Comparison of ENCODE assay signal across 19 cellular contexts in the genomic region with DNA sequence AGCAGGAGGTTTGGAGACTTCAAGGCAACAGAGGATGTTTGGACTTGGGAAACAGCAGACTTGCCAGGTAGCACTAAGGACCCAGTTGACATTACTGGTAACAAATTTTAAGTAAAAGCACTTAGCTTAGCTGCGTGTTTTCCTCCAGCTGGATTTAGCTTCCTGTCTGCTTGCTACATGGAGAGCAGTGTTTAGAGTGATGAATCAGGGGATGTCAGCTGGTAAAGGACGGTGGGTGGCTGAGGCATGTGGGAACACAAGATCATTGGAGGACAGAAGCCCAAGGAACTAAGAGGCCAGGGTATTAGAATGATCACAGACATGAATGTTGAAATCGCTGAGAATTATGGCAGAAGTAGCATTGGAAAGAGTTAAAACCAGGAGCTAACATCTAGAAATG. TPM values are rescaled to one million over a fixed set of nuclear protein-coding genes. Genes with fewer than 3 reads are reported as not detected.
DNase-seq lines count a peak whose midpoint lies in the region; ATAC-seq and TF ChIP-seq lines count a peak whose summit lies in the region.
"Had no signal": no experiment of that assay in that cellular context is flagged by ENCODE, and none has a peak within 500 bp of the region (broad histone marks: within the 10 kb centered on the region; RNA-seq: fewer than 3 reads in every experiment).

No MANE protein-coding gene starts in this region.

- H3K4me1 Mint-ChIP-seq in chondrocyte (ENCODE audit: low read depth) = peaks cover 95% of the 10 kb centered on the region
- H3K4me1 Mint-ChIP-seq: naive thymus-derived CD8-positive, alpha-beta T cell; stimulated activated naive B cell treated with anti-CD40 and anti-IgM and Interleukin-4, amounts not matched to agents 10 μg/mL and 1 μg/mL and 100 μg/mL, for 72 hours had no signal

- H4K20me1 ChIP-seq in hepatocyte (ENCODE audit: insufficient read depth, poor library complexity, severe bottlenecking) = no peaks in the 10 kb centered on the region

- H3K4me1 ChIP-seq in hepatocyte (ENCODE audit: insufficient read depth) = peaks cover 4% of the 10 kb centered on the region
- H3K4me1 ChIP-seq in rectal smooth muscle tissue (ENCODE audit: control insufficient read depth, insufficient read depth, low read length) = peaks cover 53% of the 10 kb centered on the region
- H3K4me1 ChIP-seq: foreskin keratinocyte had no signal

- H3K27ac ChIP-seq in hepatocyte (peak overlapping the region; percentile 23), rectal smooth muscle tissue (ENCODE audit: low read depth, low read length) (peak overlapping the region; percentile 48)
- H3K27ac ChIP-seq: foreskin keratinocyte, SJCRH30 had no signal

- H3K36me3 ChIP-seq in hepatocyte (replicated peaks; ENCODE audit: insufficient read depth, low read depth) = no peaks in the 10 kb centered on the region
- H3K36me3 ChIP-seq in rectal smooth muscle tissue (ENCODE audit: control insufficient read depth, insufficient read depth, low read length) = no peaks in the 10 kb centered on the region
- H3K36me3 ChIP-seq: SJCRH30 had no signal

- WGBS in hepatocyte (ENCODE audit: low lambda C conversion rate, missing lambda C conversion rate) = 77% methylated on average over 3 of the region's 3 CpGs

- no peak overlapping the region for H2AFZ ChIP-seq in hepatocyte

- no peak overlapping the region for H3K4me3 ChIP-seq in hepatocyte
- no peak overlapping the region for H3K4me3 ChIP-seq in rectal smooth muscle tissue (ENCODE audit: low read length)
- H3K4me3 ChIP-seq: dorsolateral prefrontal cortex, K562, SJCRH30 had no signal

- H3K79me2 ChIP-seq in hepatocyte = peaks cover 53% of the 10 kb centered on the region

- H3K9me3 Mint-ChIP-seq in chondrocyte (ENCODE audit: low read depth) = no peaks in the 10 kb centered on the region
- H3K9me3 Mint-ChIP-seq: activated T-cell treated with anti-CD3 and anti-CD28 coated beads, Interleukin-2, amount 50 U/mL, for 4 hours; stimulated activated naive B cell treated with anti-CD40 and anti-IgM and Interleukin-4, amounts not matched to agents 10 μg/mL and 1 μg/mL and 100 μg/mL, for 72 hours had no signal

- ATAC-seq in GM19023 (IDR thresholded peaks at IDR 0.05; ENCODE audit: unreplicated experiment) (no peak), omental fat pad (ENCODE audit: low FRiP score) (no peak), HG03442 (IDR thresholded peaks at IDR 0.05; ENCODE audit: unreplicated experiment) (no peak)
- ATAC-seq: activated T-cell treated with anti-CD3 and anti-CD28 coated beads, Interleukin-2, amount 50 U/mL, for 4 hours; foreskin keratinocyte; K562; naive thymus-derived CD8-positive, alpha-beta T cell; stimulated activated naive B cell treated with anti-CD40 and anti-IgM and Interleukin-4, amounts not matched to agents 10 μg/mL and 1 μg/mL and 100 μg/mL, for 72 hours had no signal

- H3K36me3 Mint-ChIP-seq in chondrocyte (ENCODE audit: low read depth) = peaks cover 49% of the 10 kb centered on the region
- H3K36me3 Mint-ChIP-seq: stimulated activated naive B cell treated with anti-CD40 and anti-IgM and Interleukin-4, amounts not matched to agents 10 μg/mL and 1 μg/mL and 100 μg/mL, for 72 hours had no signal

- no peak overlapping the region for H3K4me2 ChIP-seq in hepatocyte

- DNase-seq in Ammon's horn (ENCODE audit: low spot score) = peak; percentile 30
- no peak for DNase-seq in chondrocyte (ENCODE audit: low spot score)
- DNase-seq in hepatocyte (ENCODE audit: low spot score) = peak; percentile 7
- DNase-seq in activated CD4-positive, CD25-positive, alpha-beta regulatory T cell treated with anti-CD3 and anti-CD28 coated beads, Interleukin-2, amount 50 U/mL, for 72 hours = no peak
- DNase-seq in omental fat pad (ENCODE audit: low spot score) = no peak
- DNase-seq: activated CD4-positive, alpha-beta T cell treated with anti-CD3 and anti-CD28 coated beads, Interleukin-2, amount 50 U/mL, for 4 hours; activated T-cell treated with anti-CD3 and anti-CD28 coated beads, Interleukin-2, amount 50 U/mL, for 4 hours; dorsolateral prefrontal cortex; foreskin keratinocyte; H7; naive thymus-derived CD8-positive, alpha-beta T cell; NCI-H1105 treated with DMSO at 0.1 percent for 48 hours; SJCRH30; stimulated activated naive B cell treated with anti-CD40 and anti-IgM and Interleukin-4, amounts not matched to agents 10 μg/mL and 1 μg/mL and 100 μg/mL, for 72 hours; T-helper 9 cell had no signal

- TF ChIP-seq CTCF in chondrocyte (IDR thresholded peaks at IDR 0.05) (no peak), hepatocyte (IDR thresholded peaks at IDR 0.05; ENCODE audit: poor library complexity) (no peak), omental fat pad (IDR thresholded peaks at IDR 0.05) (no peak)

- no peak overlapping the region for H3K9ac ChIP-seq in rectal smooth muscle tissue (ENCODE audit: low read length)

- H3K27me3 ChIP-seq in hepatocyte (no peaks in the 10 kb centered on the region), rectal smooth muscle tissue (ENCODE audit: control insufficient read depth, insufficient read depth, low read length) (no peaks in the 10 kb centered on the region)
- H3K27me3 ChIP-seq: dorsolateral prefrontal cortex, foreskin keratinocyte, SJCRH30 had no signal

- peak overlapping the region; percentile 87 for H3K27ac Mint-ChIP-seq in chondrocyte (ENCODE audit: unreplicated experiment)
- H3K27ac Mint-ChIP-seq: naive thymus-derived CD8-positive, alpha-beta T cell; stimulated activated naive B cell treated with anti-CD40 and anti-IgM and Interleukin-4, amounts not matched to agents 10 μg/mL and 1 μg/mL and 100 μg/mL, for 72 hours had no signal

- no peaks in the 10 kb centered on the region for H3K9me2 ChIP-seq in hepatocyte (replicated peaks; ENCODE audit: insufficient read depth)

- no peaks in the 10 kb centered on the region for H3K27me3 Mint-ChIP-seq in chondrocyte (ENCODE audit: low read depth)

- H3K4me3 Mint-ChIP-seq in chondrocyte (ENCODE audit: unreplicated experiment) = no peak overlapping the region
- H3K4me3 Mint-ChIP-seq: activated T-cell treated with anti-CD3 and anti-CD28 coated beads, Interleukin-2, amount 50 U/mL, for 4 hours; naive thymus-derived CD8-positive, alpha-beta T cell; stimulated activated naive B cell treated with anti-CD40 and anti-IgM and Interleukin-4, amounts not matched to agents 10 μg/mL and 1 μg/mL and 100 μg/mL, for 72 hours had no signal

- H3K9me3 ChIP-seq in hepatocyte (ENCODE audit: low read depth) = no peaks in the 10 kb centered on the region
- H3K9me3 ChIP-seq: SJCRH30 had no signal

RNA-seq across cellular contexts. Expression of a gene that starts 34.2 kb away (rescaled TPM):
- total RNA-seq in chondrocyte (1,623 to 1,979 TPM (median 1,941 TPM) in 3 replicates), hepatocyte (207 and 219 TPM in 2 replicates), omental fat pad (100 to 1,000 TPM; 195 to 347 (median 250) TPM)
- polyA plus RNA-seq in hepatocyte = 333 and 406 TPM in 2 replicates
- total RNA-seq: naive thymus-derived CD8-positive, alpha-beta T cell had no signal
- polyA plus RNA-seq: K562; naive thymus-derived CD8-positive, alpha-beta T cell had no signal

Comparison
In these comparisons a context has a peak if more than half of its experiments do, and no peak if none do; other contexts are left out.
1. DNase-seq: peak in Ammon's horn (single experiment) and hepatocyte (single experiment); none in chondrocyte (single experiment), activated CD4-positive, CD25-positive, alpha-beta regulatory T cell treated with anti-CD3 and anti-CD28 coated beads, Interleukin-2, amount 50 U/mL, for 72 hours (single experiment) and omental fat pad (single experiment).